Comparison of ENCODE assay signal across 33 cellular contexts in the genomic region with DNA sequence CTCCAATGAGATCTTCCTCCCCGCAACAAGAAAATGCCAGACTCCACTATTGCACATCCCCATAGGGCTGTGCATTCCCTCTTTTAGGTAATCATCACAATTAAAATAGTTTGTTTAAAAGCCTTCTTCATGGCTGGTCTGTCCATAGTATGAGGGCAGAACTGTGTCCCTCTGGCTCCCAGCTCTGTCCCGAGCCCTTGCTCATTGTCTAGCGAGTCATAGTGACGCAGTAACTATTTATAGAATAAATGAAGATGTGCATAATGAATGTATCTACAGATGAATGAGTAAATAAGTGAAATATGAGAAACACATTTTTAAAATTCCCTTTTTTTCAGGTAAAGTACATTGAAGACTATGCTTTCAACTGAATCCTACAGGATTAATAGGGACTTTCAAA.
"Had no signal": no experiment of that assay in that cellular context is flagged by ENCODE, and none has a peak within 500 bp of the region (broad histone marks: within the 10 kb centered on the region; RNA-seq: fewer than 3 reads in every experiment).

No MANE protein-coding gene starts in this region.

- H3K4me1 ChIP-seq: ascending aorta, Peyer's patch had no signal

- H3K27me3 ChIP-seq: ascending aorta, cardiac muscle cell, Peyer's patch, SJSA1 had no signal

- DNase-seq: activated CD4-positive, alpha-beta T cell treated with anti-CD3 and anti-CD28 coated beads for 36 hours; activated CD4-positive, alpha-beta T cell treated with anti-CD3 and anti-CD28 coated beads, Interleukin-2, amount 10 ng/mL, durations not matched to agents 7 days and 5 days; activated CD4-positive, alpha-beta T cell treated with anti-CD3 and anti-CD28 coated beads, Interleukin-2, amount 50 U/mL, for 48 hours; activated CD8-positive, alpha-beta T cell treated with anti-CD3 and anti-CD28 coated beads, Interleukin-2, amount 10 ng/mL, durations not matched to agents 7 days and 5 days; activated gamma-delta T cell; activated naive CD4-positive, alpha-beta T cell treated with Interleukin-2 at 50 U/mL for 16 hours; activated naive CD8-positive, alpha-beta T cell treated with anti-CD3 and anti-CD28 coated beads, Interleukin-2, amount 10 ng/mL, durations not matched to agents 7 days and 5 days; activated T-cell treated with anti-CD3 and anti-CD28 coated beads, Interleukin-2, amount 50 U/mL, for 24 hours; amygdala; NCI-H1092 treated with DMSO at 0.1 percent for 48 hours; NCI-H1417; NCI-H146; NCI-H187; NCI-H2029 treated with DMSO at 0.1 percent for 48 hours; NCI-H2107; NCI-H2171; NCI-H510A; NCI-H526; NCI-H748 treated with DMSO at 0.1 percent for 48 hours; NK-92 treated with Interleukin-12 subunit alpha and Interleukin-12 subunit beta, amount 100 ng/mL, for 24 hours; PC-3; Peyer's patch; RPMI8226; SHP77 treated with DMSO at 0.1 percent for 48 hours; SW 1271; T-helper 1 cell; T-helper 2 cell; T-helper 9 cell had no signal

- H3K9me3 ChIP-seq: ascending aorta, Peyer's patch had no signal

- H3K27ac ChIP-seq: ascending aorta, cardiac muscle cell, Peyer's patch, SJSA1 had no signal

- H3K36me3 ChIP-seq: ascending aorta, cardiac muscle cell, Peyer's patch, SJSA1 had no signal

- H3K4me3 ChIP-seq: ascending aorta, cardiac muscle cell, Peyer's patch, SJSA1 had no signal

- ATAC-seq: activated CD4-positive, alpha-beta T cell treated with anti-CD3 and anti-CD28 coated beads for 36 hours; activated CD4-positive, CD25-positive, alpha-beta regulatory T cell treated with anti-CD3 and anti-CD28 coated beads, Interleukin-2, amount 50 U/mL, for 24 hours; activated CD8-positive, alpha-beta T cell treated with anti-CD3 and anti-CD28 coated beads, Interleukin-2, amount 10 ng/mL, durations not matched to agents 7 days and 5 days; PC-3; WTC11 had no signal
